ENCODE assay signal across 1 cellular context in genomic region chr19:55018633-55019032, GRCh38.
TF ChIP-seq lines count a peak whose summit lies in the region.

No MANE protein-coding gene starts in this region.

TF ChIP-seq in H1, 55 proteins besides CTCF, POLR2A, EP300 and RAD21:
- TF ChIP-seq SAP30 (IDR thresholded peaks at IDR 0.05; ENCODE audit: insufficient read depth, insufficient replicate concordance, low read length) (no peak), CREB1 (IDR thresholded peaks at IDR 0.05) (no peak), SIX5 (IDR thresholded peaks at IDR 0.05; ENCODE audit: low read depth, low read length) (no peak), KDM5A (IDR thresholded peaks at IDR 0.05; ENCODE audit: low read length) (no peak), EZH2 (IDR thresholded peaks at IDR 0.05; ENCODE audit: low read depth, low read length, severe bottlenecking) (no peak), HDAC6 (IDR thresholded peaks at IDR 0.05; ENCODE audit: low read depth, low read length) (no peak), GTF2F1 (IDR thresholded peaks at IDR 0.05; ENCODE audit: borderline replicate concordance, low read depth, low read length) (no peak), SP4 (IDR thresholded peaks at IDR 0.05; ENCODE audit: low read length) (no peak), NRF1 (IDR thresholded peaks at IDR 0.05; ENCODE audit: low read depth, low read length) (no peak), CTBP2 (IDR thresholded peaks at IDR 0.05; ENCODE audit: borderline replicate concordance, insufficient read depth, insufficient read length, low read length) (no peak), GABPA (IDR thresholded peaks at IDR 0.05; ENCODE audit: borderline replicate concordance, insufficient read depth, low read length) (no peak), CBX5 (IDR thresholded peaks at IDR 0.05; ENCODE audit: low read depth, low read length) (no peak), CHD2 (IDR thresholded peaks at IDR 0.05; ENCODE audit: low read length) (no peak)
